ENCODE assay signal across 19 cellular contexts in the genomic region with DNA sequence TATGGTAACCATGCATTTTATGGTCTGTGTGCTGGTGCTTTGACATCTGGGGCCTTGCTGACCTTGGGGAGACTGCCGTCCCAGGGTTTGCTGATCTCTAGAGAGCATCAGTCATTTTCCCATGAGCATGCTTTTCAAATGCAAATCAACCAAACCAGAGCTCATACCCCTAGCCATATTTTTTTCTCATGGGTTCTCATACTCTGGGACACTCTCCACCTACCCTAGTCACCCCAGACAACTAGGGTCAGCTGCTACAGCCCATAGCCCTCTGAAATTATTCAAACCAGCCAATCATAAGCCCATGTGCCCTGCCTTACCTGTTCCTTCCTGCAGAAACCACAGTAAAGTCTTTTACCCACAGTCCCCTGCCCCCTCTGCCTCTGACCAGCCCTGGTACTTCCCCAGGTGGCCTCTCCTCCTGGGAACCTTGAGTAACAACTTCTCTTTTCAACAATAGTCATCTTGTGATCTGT.
DNase-seq lines count a peak whose midpoint lies in the region; ATAC-seq and TF ChIP-seq lines count a peak whose summit lies in the region.
"Had no signal": no experiment of that assay in that cellular context is flagged by ENCODE, and none has a peak within 500 bp of the region (broad histone marks: within the 10 kb centered on the region; RNA-seq: fewer than 3 reads in every experiment).

No MANE protein-coding gene starts in this region.

- H3K27me3 Mint-ChIP-seq in H9 (ENCODE audit: low read depth) = no peaks in the 10 kb centered on the region

- H3K79me1 ChIP-seq in H9 (ENCODE audit: insufficient read depth, low read depth, low read length, poor library complexity, severe bottlenecking) = no peaks in the 10 kb centered on the region

- H3K27me3 ChIP-seq in H9 (ENCODE audit: insufficient read depth, low read length) (no peaks in the 10 kb centered on the region), transverse colon (no peaks in the 10 kb centered on the region)

- H3K4me2 ChIP-seq in H9 (ENCODE audit: insufficient read depth, insufficient read length, low read length) (no peak overlapping the region), OCI-LY7 (ENCODE audit: low read length) (no peak overlapping the region)

- intact Hi-C loops in OCI-LY7 (cut with micrococcal nuclease; ENCODE audit: unreplicated experiment) (no loop called here), transverse colon (cut with DNase I; ENCODE audit: low total_unique reads) (no loop called here)

- no peak for TF ChIP-seq EP300 in transverse colon (IDR thresholded peaks at IDR 0.05; ENCODE audit: low read depth)

- no peaks in the 10 kb centered on the region for H3K36me3 Mint-ChIP-seq in H9 (ENCODE audit: insufficient read depth in 1 of 3, low read depth in 3 of 3)
- H3K36me3 Mint-ChIP-seq: CD8-positive, alpha-beta memory T cell had no signal

- in situ Hi-C loops in transverse colon (cut with MboI; ENCODE audit: low pct_ligation_motif_present in 1 of 4, low pct_unique_long_range_greater_than_20kb in 1 of 4, low sequenced_read_pairs in 3 of 4) = no loop called here

- no peaks in the 10 kb centered on the region for H3K23me2 ChIP-seq in H9 (ENCODE audit: insufficient read length, low read depth, low read length, poor library complexity, severe bottlenecking)

- H2BK15ac ChIP-seq in H9 (ENCODE audit: low read depth, low read length) = no peak overlapping the region

- H3K36me3 ChIP-seq in OCI-LY7 (ENCODE audit: insufficient read depth, low read length) (no peaks in the 10 kb centered on the region), transverse colon (no peaks in the 10 kb centered on the region)
- H3K36me3 ChIP-seq: prostate gland had no signal

- no peak overlapping the region for H3K23ac ChIP-seq in H9 (ENCODE audit: insufficient read length, low read depth, low read length)

- H3K4me3 ChIP-seq in OCI-LY7 (ENCODE audit: low read depth, low read length, poor library complexity, severe bottlenecking) (no peak overlapping the region), transverse colon (no peak overlapping the region)
- H3K4me3 ChIP-seq: prostate gland had no signal

- no peak for TF ChIP-seq POLR2A in transverse colon (IDR thresholded peaks at IDR 0.05)

- H3K14ac ChIP-seq in H9 (ENCODE audit: insufficient read depth, low read length) = no peak overlapping the region

- no peak for TF ChIP-seq CTCF in GM10248 (IDR thresholded peaks at IDR 0.05; ENCODE audit: control extremely low read depth, extremely low read depth, low read depth, missing control alignments)
- TF ChIP-seq CTCF in H9 (conservative IDR thresholded peaks at IDR 0.05) = no peak
- TF ChIP-seq CTCF in OCI-LY7 (conservative IDR thresholded peaks at IDR 0.05; ENCODE audit: low read length) = no peak
- TF ChIP-seq CTCF in transverse colon (IDR thresholded peaks at IDR 0.05) = no peak

- no peak overlapping the region for H3K4me3 Mint-ChIP-seq in H9
- H3K4me3 Mint-ChIP-seq: CD8-positive, alpha-beta memory T cell had no signal

- no peak overlapping the region for H4K91ac ChIP-seq in H9 (ENCODE audit: insufficient read length, low read depth, low read length)

- peak; percentile 50 for DNase-seq in GM10248 (ENCODE audit: extremely low spot score)
- DNase-seq in H9 = no peak
- no peak for DNase-seq in NCI-H1694 treated with DMSO at 0.1 percent for 48 hours (lab: John Stamatoyannopoulos, UW)
- no peak for DNase-seq in RPMI8226
- DNase-seq in OCI-LY7 (ENCODE audit: low spot score) = no peak
- DNase-seq in transverse colon = no peak
- DNase-seq: ACHN; activated T-cell treated with anti-CD3 and anti-CD28 coated beads, Interleukin-2, amount 50 U/mL, for 1 hour; amygdala; CD8-positive, alpha-beta memory T cell; NCI-H1694; NCI-H524; T-helper 1 cell had no signal

- H3K9me3 ChIP-seq in H9 (ENCODE audit: control insufficient read depth, low read depth, low read length) = no peaks in the 10 kb centered on the region
- no peaks in the 10 kb centered on the region for H3K9me3 ChIP-seq in OCI-LY7 (ENCODE audit: low read length)
- no peaks in the 10 kb centered on the region for H3K9me3 ChIP-seq in transverse colon
- H3K9me3 ChIP-seq: prostate gland had no signal

- no peaks in the 10 kb centered on the region for H3K79me2 ChIP-seq in H9 (ENCODE audit: insufficient read depth, low read length)
- no peaks in the 10 kb centered on the region for H3K79me2 ChIP-seq in OCI-LY7 (ENCODE audit: insufficient read depth, low read depth, low read length)

- no peaks in the 10 kb centered on the region; a peak in 1 of 5 replicates for H3K9me3 Mint-ChIP-seq in H9
- H3K9me3 Mint-ChIP-seq: CD8-positive, alpha-beta memory T cell had no signal

- no peak overlapping the region for H3K56ac ChIP-seq in H9 (ENCODE audit: insufficient read length, low read depth, low read length)

- H3K9ac ChIP-seq in H9 (ENCODE audit: extremely low read depth, insufficient read length, low read length) = no peak overlapping the region

- H4K20me1 ChIP-seq in H9 (ENCODE audit: control insufficient read depth, insufficient read depth, insufficient read length) = no peaks in the 10 kb centered on the region
- H4K20me1 ChIP-seq in OCI-LY7 (ENCODE audit: insufficient read depth, low read length) = no peaks in the 10 kb centered on the region

- H3K4me1 ChIP-seq in H9 (ENCODE audit: insufficient read depth, low read length) (peaks cover 4% of the 10 kb centered on the region), OCI-LY7 (ENCODE audit: insufficient read depth, low read length, poor library complexity, severe bottlenecking) (no peaks in the 10 kb centered on the region), transverse colon (no peaks in the 10 kb centered on the region)
- H3K4me1 ChIP-seq: prostate gland had no signal

- H2AK5ac ChIP-seq in H9 (ENCODE audit: insufficient read length, low read length) = no peak overlapping the region

- H4K5ac ChIP-seq in H9 (ENCODE audit: insufficient read length, low read depth, low read length) = no peak overlapping the region

- no CpG with 5 or more reads among the region's 1 CpG for WGBS in H9 (ENCODE audit: extremely low coverage, insufficient read length, low lambda C conversion rate)
- 63 to 100% methylated on average over 1 of the region's 1 CpG for WGBS in transverse colon (ENCODE audit: low coverage in 1 of 2), 2 donors

- no peak overlapping the region for H2AFZ ChIP-seq in H9 (ENCODE audit: low read length)
- H2AFZ ChIP-seq in OCI-LY7 (ENCODE audit: low read length) = no peak overlapping the region

- CTCF ChIA-PET in GM10248 (lab: Yijun Ruan, JAX) (interaction anchor here (1.2 to 2.0 kb wide), 2 partner anchors 18 to 58 kb away, joined by 3 to 15 read pairs; no protein-coding TSS in a partner anchor), OCI-LY7 (lab: Charles Lee; ENCODE audit: unreplicated experiment) (no interaction called here)

- POLR2A ChIA-PET in GM10248 (lab: Yijun Ruan, JAX) (no interaction called here), OCI-LY7 (lab: Charles Lee) (no interaction called here)

- no peaks in the 10 kb centered on the region for H3K9me2 ChIP-seq in OCI-LY7 (ENCODE audit: insufficient read depth, low read length)

- ATAC-seq in GM19025 (IDR thresholded peaks at IDR 0.05; ENCODE audit: low read depth, unreplicated experiment) = peak; percentile 70
- ATAC-seq in HG03378 (IDR thresholded peaks at IDR 0.05; ENCODE audit: unreplicated experiment) = peak; percentile 64
- ATAC-seq: activated CD4-positive, CD25-positive, alpha-beta regulatory T cell treated with anti-CD3 and anti-CD28 coated beads, Interleukin-2, amount 50 U/mL, for 24 hours; left lobe of liver; Panc1 had no signal

- peaks cover 17 to 19% of the 10 kb centered on the region in 2 experiments for H3K4me1 Mint-ChIP-seq in H9
- H3K4me1 Mint-ChIP-seq: CD8-positive, alpha-beta memory T cell had no signal

- peak overlapping the region in 2 of 3 experiments; percentile 11 to 29; a peak in 5 of 7 replicates for H3K27ac Mint-ChIP-seq in H9

- no peak overlapping the region for H2BK120ac ChIP-seq in H9 (ENCODE audit: low read depth, low read length, poor library complexity, severe bottlenecking)

- BruUV-seq in OCI-LY7 (replicated peaks; lab: Mats Ljungman, UMichigan) = no TSS peak

- no peak overlapping the region for H3T11ph ChIP-seq in H9 (ENCODE audit: low read length)

- H2BK5ac ChIP-seq in H9 (ENCODE audit: insufficient read length, low read length) = no peak overlapping the region

- no peak overlapping the region for H2BK12ac ChIP-seq in H9 (ENCODE audit: insufficient read length, low read depth, low read length)

- H3K27ac ChIP-seq in H9 (ENCODE audit: insufficient read length, low read depth, low read length) = no peak overlapping the region
- H3K27ac ChIP-seq in OCI-LY7 (ENCODE audit: low read depth, low read length, poor library complexity, severe bottlenecking) = no peak overlapping the region
- H3K27ac ChIP-seq in transverse colon = no peak overlapping the region
- H3K27ac ChIP-seq: prostate gland had no signal

- peak overlapping the region; percentile 17 for H3K18ac ChIP-seq in H9 (ENCODE audit: insufficient read length, low read depth, low read length)

- H2BK20ac ChIP-seq in H9 (ENCODE audit: low read depth, low read length, poor library complexity, severe bottlenecking) = no peak overlapping the region

- H3K4ac ChIP-seq in H9 (ENCODE audit: low read depth, low read length) = no peak overlapping the region

- no peak overlapping the region for H4K8ac ChIP-seq in H9 (replicated peaks; ENCODE audit: insufficient read length, low read depth, low read length)
